ENCODE assay signal across 17 cellular contexts in the genomic region with DNA sequence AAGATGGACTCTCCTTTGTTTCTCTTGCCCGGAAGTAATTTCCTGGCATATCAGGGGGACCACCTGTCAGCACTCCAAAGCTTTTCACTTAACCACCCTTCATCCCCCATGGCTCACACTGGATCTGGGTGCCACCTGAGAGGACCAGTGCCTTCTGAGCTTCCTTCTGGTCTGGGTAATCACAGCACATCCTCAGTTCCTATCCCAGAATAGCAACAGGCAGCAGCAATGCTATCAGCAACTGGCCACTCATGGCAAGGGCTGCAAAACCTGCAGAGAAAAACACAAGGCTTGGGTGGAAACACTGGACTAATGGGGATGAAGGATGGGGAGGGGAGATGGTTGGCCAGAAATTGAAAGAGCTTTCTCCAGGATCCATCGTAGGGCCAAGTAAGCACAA. TPM values are rescaled to one million over a fixed set of nuclear protein-coding genes. Genes with fewer than 3 reads are reported as not detected.
DNase-seq lines count a peak whose midpoint lies in the region; ATAC-seq and TF ChIP-seq lines count a peak whose summit lies in the region.
"Had no signal": no experiment of that assay in that cellular context is flagged by ENCODE, and none has a peak within 500 bp of the region (broad histone marks: within the 10 kb centered on the region; RNA-seq: fewer than 3 reads in every experiment).

No MANE protein-coding gene starts in this region.

- H3K36me3 Mint-ChIP-seq in natural killer cell treated with Interleukin-12 subunit alpha and Interleukin-12 subunit beta and Interleukin-15 and Interleukin-18, amount 100 ng/mL, for 72 hours: no peaks in the 10 kb centered on the region
- H3K36me3 Mint-ChIP-seq: CD4-positive, alpha-beta memory T cell had no signal

- ATAC-seq in Right ventricle myocardium inferior (no peak), left lobe of liver (no peak), HG03520 (IDR thresholded peaks at IDR 0.05; ENCODE audit: unreplicated experiment) (no peak)
- ATAC-seq in natural killer cell treated with Interleukin-12 subunit alpha and Interleukin-12 subunit beta and Interleukin-15 and Interleukin-18, amount 100 ng/mL, for 72 hours: no peak
- ATAC-seq: GM12878 had no signal

- H3K27ac ChIP-seq in cardiac muscle cell: peak overlapping the region; percentile 42

- H3K36me3 ChIP-seq in cardiac muscle cell: no peaks in the 10 kb centered on the region
- H3K36me3 ChIP-seq: BE2C had no signal

- H3K4me3 ChIP-seq in cardiac muscle cell: no peak overlapping the region
- H3K4me3 ChIP-seq: GM12878 had no signal

- H3K9me3 ChIP-seq in cardiac muscle cell (ENCODE audit: low read depth): no peaks in the 10 kb centered on the region
- H3K9me3 ChIP-seq: BE2C had no signal

- no peak for TF ChIP-seq CTCF in cardiac muscle cell (IDR thresholded peaks at IDR 0.05; ENCODE audit: low read depth, low read length)

- DNase-seq in cardiac muscle cell (ENCODE audit: low read depth in 1 of 2, low spot score in 1 of 2) (no peak), Right ventricle myocardium inferior (ENCODE audit: missing footprints) (no peak), NCI-H1105 (lab: John Stamatoyannopoulos, UW) (peak; percentile 3), NCI-H2196 (lab: John Stamatoyannopoulos, UW; ENCODE audit: unreplicated experiment) (peak; percentile 49), left lobe of liver (ENCODE audit: low spot score) (peak; percentile 27)
- no peak for DNase-seq in natural killer cell treated with Interleukin-12 subunit alpha and Interleukin-12 subunit beta and Interleukin-15 and Interleukin-18, amount 100 ng/mL, for 72 hours (ENCODE audit: low spot score)
- no peak for DNase-seq in stimulated activated CD8-positive, alpha-beta memory T cell treated with anti-CD3 and anti-CD28 coated beads, Interleukin-4, amount 100 ng/mL, for 48 hours
- DNase-seq: BE2C; CD4-positive, alpha-beta memory T cell; KBM-7; NCI-H1048; NCI-H1930; NCI-H446 treated with DMSO at 0.1 percent for 48 hours; T1000 had no signal

- peaks cover 10% of the 10 kb centered on the region for H3K4me1 ChIP-seq in cardiac muscle cell (ENCODE audit: low read depth)

- intact Hi-C loops in Right ventricle myocardium inferior (cut with DNase I): no loop called here

- H3K4me1 Mint-ChIP-seq in natural killer cell treated with Interleukin-12 subunit alpha and Interleukin-12 subunit beta and Interleukin-15 and Interleukin-18, amount 100 ng/mL, for 72 hours (ENCODE audit: low read depth in 2 of 2): no peaks in the 10 kb centered on the region
- H3K4me1 Mint-ChIP-seq: CD4-positive, alpha-beta memory T cell had no signal

- no peak overlapping the region for H3K27ac Mint-ChIP-seq in natural killer cell treated with Interleukin-12 subunit alpha and Interleukin-12 subunit beta and Interleukin-15 and Interleukin-18, amount 100 ng/mL, for 72 hours
- H3K27ac Mint-ChIP-seq: CD4-positive, alpha-beta memory T cell had no signal

- H3K9me3 Mint-ChIP-seq in natural killer cell treated with Interleukin-12 subunit alpha and Interleukin-12 subunit beta and Interleukin-15 and Interleukin-18, amount 100 ng/mL, for 72 hours: no peaks in the 10 kb centered on the region

- H3K27me3 ChIP-seq in cardiac muscle cell: no peaks in the 10 kb centered on the region
- H3K27me3 ChIP-seq: BE2C had no signal

- H3K4me3 Mint-ChIP-seq in natural killer cell treated with Interleukin-12 subunit alpha and Interleukin-12 subunit beta and Interleukin-15 and Interleukin-18, amount 100 ng/mL, for 72 hours: no peak overlapping the region
- H3K4me3 Mint-ChIP-seq: CD4-positive, alpha-beta memory T cell had no signal

- peaks cover 13 to 19% of the 10 kb centered on the region in 2 donors for H3K27me3 Mint-ChIP-seq in natural killer cell treated with Interleukin-12 subunit alpha and Interleukin-12 subunit beta and Interleukin-15 and Interleukin-18, amount 100 ng/mL, for 72 hours

RNA-seq across cellular contexts. Expression of a gene that starts 38.7 kb away (rescaled TPM):
- total RNA-seq in cardiac muscle cell (272 and 311 TPM in 2 replicates), Right ventricle myocardium inferior (547 TPM), left lobe of liver (141 TPM)
- 705 and 911 TPM in 2 replicates for polyA plus RNA-seq in cardiac muscle cell
- 100 to 1,000 TPM; 226 to 330 TPM for total RNA-seq in natural killer cell treated with Interleukin-12 subunit alpha and Interleukin-12 subunit beta and Interleukin-15 and Interleukin-18, amount 100 ng/mL, for 72 hours

RNA-seq across cellular contexts. Expression of a gene that starts 59.9 kb away (rescaled TPM):
- total RNA-seq in cardiac muscle cell: not detected in 2 replicates
- not detected in 2 replicates for polyA plus RNA-seq in cardiac muscle cell
- total RNA-seq in Right ventricle myocardium inferior: not detected
- not detected for total RNA-seq in left lobe of liver
- total RNA-seq in natural killer cell treated with Interleukin-12 subunit alpha and Interleukin-12 subunit beta and Interleukin-15 and Interleukin-18, amount 100 ng/mL, for 72 hours: under 1 TPM in 1 of 2 donors, not detected in 1; 0.29 TPM
- total RNA-seq: G401 had no signal
- polyA plus RNA-seq: CD4-positive, alpha-beta memory T cell had no signal

Comparison
In these comparisons a context has a peak if more than half of its experiments do, and no peak if none do; other contexts are left out.
1. DNase-seq: peak in NCI-H1105 (single experiment), NCI-H2196 (single experiment) and left lobe of liver (single experiment); none in cardiac muscle cell (0 of 2), Right ventricle myocardium inferior (single experiment), natural killer cell treated with Interleukin-12 subunit alpha and Interleukin-12 subunit beta and Interleukin-15 and Interleukin-18, amount 100 ng/mL, for 72 hours (single experiment) and stimulated activated CD8-positive, alpha-beta memory T cell treated with anti-CD3 and anti-CD28 coated beads, Interleukin-4, amount 100 ng/mL, for 48 hours (single experiment).